In the genomic region with DNA sequence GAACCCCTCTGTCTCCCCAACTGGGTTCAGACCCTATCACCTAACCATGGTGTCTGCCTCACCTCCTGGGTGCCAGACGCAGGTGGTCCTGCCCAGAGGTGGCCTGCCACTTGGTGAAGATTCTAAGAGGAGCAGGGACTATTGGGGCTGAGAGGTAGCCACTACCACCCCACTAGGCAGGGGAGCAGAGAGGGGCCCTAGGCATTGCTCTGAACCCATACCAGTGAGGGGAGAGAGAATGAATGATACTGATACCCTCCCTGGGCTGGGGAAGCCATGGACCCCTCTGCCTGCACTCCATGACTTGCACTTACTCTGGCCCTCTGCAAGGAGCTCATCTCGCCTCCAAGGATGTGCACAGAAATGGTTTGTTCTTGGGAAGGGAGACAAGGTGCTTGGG, we compare ENCODE assay signal across 2 cellular contexts.
TF ChIP-seq lines count a peak whose summit lies in the region.

No MANE protein-coding gene starts in this region.

TF ChIP-seq in IMR-90, 13 proteins besides CTCF, POLR2A, EP300 and RAD21:
- no peak for TF ChIP-seq RFX5 (IDR thresholded peaks at IDR 0.05; ENCODE audit: low read depth, low read length)
- TF ChIP-seq FOS (IDR thresholded peaks at IDR 0.05; ENCODE audit: low read depth, low read length) = no peak
- TF ChIP-seq, protein P1, sequence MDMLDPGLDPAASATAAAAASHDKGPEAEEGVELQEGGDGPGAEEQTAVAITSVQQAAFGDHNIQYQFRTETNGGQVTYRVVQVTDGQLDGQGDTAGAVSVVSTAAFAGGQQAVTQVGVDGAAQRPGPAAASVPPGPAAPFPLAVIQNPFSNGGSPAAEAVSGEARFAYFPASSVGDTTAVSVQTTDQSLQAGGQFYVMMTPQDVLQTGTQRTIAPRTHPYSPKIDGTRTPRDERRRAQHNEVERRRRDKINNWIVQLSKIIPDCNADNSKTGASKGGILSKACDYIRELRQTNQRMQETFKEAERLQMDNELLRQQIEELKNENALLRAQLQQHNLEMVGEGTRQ (IDR thresholded peaks at IDR 0.05; ENCODE audit: low read depth, low read length) = no peak
- TF ChIP-seq, protein P2, sequence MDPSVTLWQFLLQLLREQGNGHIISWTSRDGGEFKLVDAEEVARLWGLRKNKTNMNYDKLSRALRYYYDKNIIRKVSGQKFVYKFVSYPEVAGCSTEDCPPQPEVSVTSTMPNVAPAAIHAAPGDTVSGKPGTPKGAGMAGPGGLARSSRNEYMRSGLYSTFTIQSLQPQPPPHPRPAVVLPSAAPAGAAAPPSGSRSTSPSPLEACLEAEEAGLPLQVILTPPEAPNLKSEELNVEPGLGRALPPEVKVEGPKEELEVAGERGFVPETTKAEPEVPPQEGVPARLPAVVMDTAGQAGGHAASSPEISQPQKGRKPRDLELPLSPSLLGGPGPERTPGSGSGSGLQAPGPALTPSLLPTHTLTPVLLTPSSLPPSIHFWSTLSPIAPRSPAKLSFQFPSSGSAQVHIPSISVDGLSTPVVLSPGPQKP (IDR thresholded peaks at IDR 0.05; ENCODE audit: borderline replicate concordance, low read depth, low read length) = no peak
- TF ChIP-seq CHD1 (IDR thresholded peaks at IDR 0.05; ENCODE audit: low read depth, low read length) = no peak
- no peak for TF ChIP-seq MXI1 (IDR thresholded peaks at IDR 0.05; ENCODE audit: borderline replicate concordance, low read depth, low read length)
- no peak for TF ChIP-seq CEBPB (IDR thresholded peaks at IDR 0.05; ENCODE audit: low read depth, low read length)
- TF ChIP-seq BHLHE40 (IDR thresholded peaks at IDR 0.05; ENCODE audit: low read depth, low read length) = no peak
- TF ChIP-seq SMC3 (IDR thresholded peaks at IDR 0.05; ENCODE audit: low read depth, low read length) = no peak
- no peak for TF ChIP-seq MAZ (IDR thresholded peaks at IDR 0.05; ENCODE audit: borderline replicate concordance, low read depth, low read length)
- no peak for TF ChIP-seq NFE2L2 (IDR thresholded peaks at IDR 0.05; ENCODE audit: low read depth, low read length)
- no peak for TF ChIP-seq RCOR1 (IDR thresholded peaks at IDR 0.05; ENCODE audit: insufficient replicate concordance, low read length)
- TF ChIP-seq MAFK (IDR thresholded peaks at IDR 0.05; ENCODE audit: low read depth, low read length) = no peak

TF ChIP-seq in H1, 55 proteins besides CTCF, POLR2A, EP300 and RAD21:
- TF ChIP-seq RBBP5 (IDR thresholded peaks at IDR 0.05; ENCODE audit: borderline replicate concordance, low read depth, low read length) = no peak
- no peak for TF ChIP-seq SP1 (IDR thresholded peaks at IDR 0.05; ENCODE audit: low read depth, low read length)
- TF ChIP-seq HDAC2 (IDR thresholded peaks at IDR 0.05; ENCODE audit: borderline replicate concordance in 1 of 2, low read depth in 2 of 2, low read length in 2 of 2) = no peak
- TF ChIP-seq SIN3A (conservative IDR thresholded peaks at IDR 0.05 in 1 of 2, IDR thresholded peaks at IDR 0.05 in 1 of 2; ENCODE audit: low read depth in 1 of 2, low read length in 2 of 2) = no peak
- no peak for TF ChIP-seq NRF1 (IDR thresholded peaks at IDR 0.05; ENCODE audit: low read depth, low read length)
- no peak for TF ChIP-seq TBP (IDR thresholded peaks at IDR 0.05; ENCODE audit: low read depth, low read length)
- TF ChIP-seq, protein P3, sequence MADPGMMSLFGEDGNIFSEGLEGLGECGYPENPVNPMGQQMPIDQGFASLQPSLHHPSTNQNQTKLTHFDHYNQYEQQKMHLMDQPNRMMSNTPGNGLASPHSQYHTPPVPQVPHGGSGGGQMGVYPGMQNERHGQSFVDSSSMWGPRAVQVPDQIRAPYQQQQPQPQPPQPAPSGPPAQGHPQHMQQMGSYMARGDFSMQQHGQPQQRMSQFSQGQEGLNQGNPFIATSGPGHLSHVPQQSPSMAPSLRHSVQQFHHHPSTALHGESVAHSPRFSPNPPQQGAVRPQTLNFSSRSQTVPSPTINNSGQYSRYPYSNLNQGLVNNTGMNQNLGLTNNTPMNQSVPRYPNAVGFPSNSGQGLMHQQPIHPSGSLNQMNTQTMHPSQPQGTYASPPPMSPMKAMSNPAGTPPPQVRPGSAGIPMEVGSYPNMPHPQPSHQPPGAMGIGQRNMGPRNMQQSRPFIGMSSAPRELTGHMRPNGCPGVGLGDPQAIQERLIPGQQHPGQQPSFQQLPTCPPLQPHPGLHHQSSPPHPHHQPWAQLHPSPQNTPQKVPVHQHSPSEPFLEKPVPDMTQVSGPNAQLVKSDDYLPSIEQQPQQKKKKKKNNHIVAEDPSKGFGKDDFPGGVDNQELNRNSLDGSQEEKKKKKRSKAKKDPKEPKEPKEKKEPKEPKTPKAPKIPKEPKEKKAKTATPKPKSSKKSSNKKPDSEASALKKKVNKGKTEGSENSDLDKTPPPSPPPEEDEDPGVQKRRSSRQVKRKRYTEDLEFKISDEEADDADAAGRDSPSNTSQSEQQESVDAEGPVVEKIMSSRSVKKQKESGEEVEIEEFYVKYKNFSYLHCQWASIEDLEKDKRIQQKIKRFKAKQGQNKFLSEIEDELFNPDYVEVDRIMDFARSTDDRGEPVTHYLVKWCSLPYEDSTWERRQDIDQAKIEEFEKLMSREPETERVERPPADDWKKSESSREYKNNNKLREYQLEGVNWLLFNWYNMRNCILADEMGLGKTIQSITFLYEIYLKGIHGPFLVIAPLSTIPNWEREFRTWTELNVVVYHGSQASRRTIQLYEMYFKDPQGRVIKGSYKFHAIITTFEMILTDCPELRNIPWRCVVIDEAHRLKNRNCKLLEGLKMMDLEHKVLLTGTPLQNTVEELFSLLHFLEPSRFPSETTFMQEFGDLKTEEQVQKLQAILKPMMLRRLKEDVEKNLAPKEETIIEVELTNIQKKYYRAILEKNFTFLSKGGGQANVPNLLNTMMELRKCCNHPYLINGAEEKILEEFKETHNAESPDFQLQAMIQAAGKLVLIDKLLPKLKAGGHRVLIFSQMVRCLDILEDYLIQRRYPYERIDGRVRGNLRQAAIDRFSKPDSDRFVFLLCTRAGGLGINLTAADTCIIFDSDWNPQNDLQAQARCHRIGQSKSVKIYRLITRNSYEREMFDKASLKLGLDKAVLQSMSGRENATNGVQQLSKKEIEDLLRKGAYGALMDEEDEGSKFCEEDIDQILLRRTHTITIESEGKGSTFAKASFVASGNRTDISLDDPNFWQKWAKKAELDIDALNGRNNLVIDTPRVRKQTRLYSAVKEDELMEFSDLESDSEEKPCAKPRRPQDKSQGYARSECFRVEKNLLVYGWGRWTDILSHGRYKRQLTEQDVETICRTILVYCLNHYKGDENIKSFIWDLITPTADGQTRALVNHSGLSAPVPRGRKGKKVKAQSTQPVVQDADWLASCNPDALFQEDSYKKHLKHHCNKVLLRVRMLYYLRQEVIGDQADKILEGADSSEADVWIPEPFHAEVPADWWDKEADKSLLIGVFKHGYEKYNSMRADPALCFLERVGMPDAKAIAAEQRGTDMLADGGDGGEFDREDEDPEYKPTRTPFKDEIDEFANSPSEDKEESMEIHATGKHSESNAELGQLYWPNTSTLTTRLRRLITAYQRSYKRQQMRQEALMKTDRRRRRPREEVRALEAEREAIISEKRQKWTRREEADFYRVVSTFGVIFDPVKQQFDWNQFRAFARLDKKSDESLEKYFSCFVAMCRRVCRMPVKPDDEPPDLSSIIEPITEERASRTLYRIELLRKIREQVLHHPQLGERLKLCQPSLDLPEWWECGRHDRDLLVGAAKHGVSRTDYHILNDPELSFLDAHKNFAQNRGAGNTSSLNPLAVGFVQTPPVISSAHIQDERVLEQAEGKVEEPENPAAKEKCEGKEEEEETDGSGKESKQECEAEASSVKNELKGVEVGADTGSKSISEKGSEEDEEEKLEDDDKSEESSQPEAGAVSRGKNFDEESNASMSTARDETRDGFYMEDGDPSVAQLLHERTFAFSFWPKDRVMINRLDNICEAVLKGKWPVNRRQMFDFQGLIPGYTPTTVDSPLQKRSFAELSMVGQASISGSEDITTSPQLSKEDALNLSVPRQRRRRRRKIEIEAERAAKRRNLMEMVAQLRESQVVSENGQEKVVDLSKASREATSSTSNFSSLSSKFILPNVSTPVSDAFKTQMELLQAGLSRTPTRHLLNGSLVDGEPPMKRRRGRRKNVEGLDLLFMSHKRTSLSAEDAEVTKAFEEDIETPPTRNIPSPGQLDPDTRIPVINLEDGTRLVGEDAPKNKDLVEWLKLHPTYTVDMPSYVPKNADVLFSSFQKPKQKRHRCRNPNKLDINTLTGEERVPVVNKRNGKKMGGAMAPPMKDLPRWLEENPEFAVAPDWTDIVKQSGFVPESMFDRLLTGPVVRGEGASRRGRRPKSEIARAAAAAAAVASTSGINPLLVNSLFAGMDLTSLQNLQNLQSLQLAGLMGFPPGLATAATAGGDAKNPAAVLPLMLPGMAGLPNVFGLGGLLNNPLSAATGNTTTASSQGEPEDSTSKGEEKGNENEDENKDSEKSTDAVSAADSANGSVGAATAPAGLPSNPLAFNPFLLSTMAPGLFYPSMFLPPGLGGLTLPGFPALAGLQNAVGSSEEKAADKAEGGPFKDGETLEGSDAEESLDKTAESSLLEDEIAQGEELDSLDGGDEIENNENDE (IDR thresholded peaks at IDR 0.05; ENCODE audit: insufficient replicate concordance, low read length) = no peak
- TF ChIP-seq BRCA1 (IDR thresholded peaks at IDR 0.05; ENCODE audit: low read depth, low read length) = no peak
